In genomic region chr17:51636291-51636690, GRCh38 we compare ENCODE assay signal across 15 cellular contexts.
"Had no signal": no experiment of that assay in that cellular context is flagged by ENCODE, and none has a peak within 500 bp of the region (broad histone marks: within the 10 kb centered on the region; RNA-seq: fewer than 3 reads in every experiment).

No MANE protein-coding gene starts in this region.

- H3K4me3 Mint-ChIP-seq: activated naive CD4-positive, alpha-beta T cell treated with anti-CD3 and anti-CD28 coated beads, Interleukin-2, amount 10 ng/mL, durations not matched to agents 7 days and 5 days; immature natural killer cell; naive thymus-derived CD4-positive, alpha-beta T cell had no signal

- H3K27me3 ChIP-seq: neutrophil, thyroid gland, uterus had no signal

- H3K4me3 ChIP-seq: lung, smooth muscle cell, thyroid gland, uterus had no signal

- H3K9me3 ChIP-seq: neutrophil, thyroid gland, uterus had no signal

- DNase-seq: activated CD4-positive, alpha-beta T cell treated with anti-CD3 and anti-CD28 coated beads for 48 hours; activated naive CD4-positive, alpha-beta T cell treated with anti-CD3 and anti-CD28 coated beads, Interleukin-2, amount 10 ng/mL, durations not matched to agents 7 days and 5 days; caudate nucleus; effector memory CD4-positive, alpha-beta T cell; immature natural killer cell; left cardiac atrium; naive thymus-derived CD4-positive, alpha-beta T cell; posterior cingulate gyrus; right cardiac atrium; T1000; thyroid gland; uterus had no signal

- H3K4me1 ChIP-seq: uterus had no signal

- ATAC-seq: left cardiac atrium; naive thymus-derived CD4-positive, alpha-beta T cell; right cardiac atrium had no signal

- H3K27ac ChIP-seq: neutrophil, thyroid gland, uterus had no signal

- H3K36me3 Mint-ChIP-seq: activated naive CD4-positive, alpha-beta T cell treated with anti-CD3 and anti-CD28 coated beads, Interleukin-2, amount 10 ng/mL, durations not matched to agents 7 days and 5 days; immature natural killer cell; naive thymus-derived CD4-positive, alpha-beta T cell had no signal

- H3K9me3 Mint-ChIP-seq: activated naive CD4-positive, alpha-beta T cell treated with anti-CD3 and anti-CD28 coated beads, Interleukin-2, amount 10 ng/mL, durations not matched to agents 7 days and 5 days had no signal

- H3K27ac Mint-ChIP-seq: activated naive CD4-positive, alpha-beta T cell treated with anti-CD3 and anti-CD28 coated beads, Interleukin-2, amount 10 ng/mL, durations not matched to agents 7 days and 5 days; immature natural killer cell; naive thymus-derived CD4-positive, alpha-beta T cell had no signal

- H3K4me1 Mint-ChIP-seq: activated naive CD4-positive, alpha-beta T cell treated with anti-CD3 and anti-CD28 coated beads, Interleukin-2, amount 10 ng/mL, durations not matched to agents 7 days and 5 days; immature natural killer cell; naive thymus-derived CD4-positive, alpha-beta T cell had no signal

- H3K36me3 ChIP-seq: neutrophil, thyroid gland, uterus had no signal
